In the genomic region with DNA sequence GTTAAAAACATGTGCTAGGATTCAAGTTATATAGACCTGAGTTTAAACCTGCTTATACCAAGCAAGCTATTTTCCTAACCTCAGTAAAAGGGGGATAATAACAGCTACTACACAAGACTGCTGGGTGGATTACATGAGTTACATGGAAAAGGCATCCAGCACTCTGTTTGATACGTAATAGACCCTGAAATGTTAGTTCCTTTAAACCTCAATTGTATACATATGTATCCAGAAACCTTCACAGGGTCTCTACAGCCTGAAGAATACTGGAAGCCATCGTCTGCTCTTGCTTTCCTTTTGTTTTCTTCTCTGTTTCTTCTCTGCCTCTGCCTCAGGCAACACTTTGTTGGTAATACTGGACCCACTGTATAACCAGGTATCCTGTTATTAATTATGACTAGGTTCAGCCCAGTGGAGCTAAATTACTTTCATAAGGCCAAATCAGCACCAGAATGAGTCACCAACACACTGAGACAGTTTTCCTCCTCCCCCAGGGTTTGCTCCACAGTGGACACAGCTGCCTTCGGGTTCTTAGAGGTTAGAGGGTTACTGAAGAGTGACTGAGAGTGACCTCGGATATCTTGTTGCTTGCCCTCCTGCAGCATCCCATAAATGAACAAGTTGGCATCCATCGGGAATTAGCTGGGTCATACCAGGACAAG, we compare ENCODE assay signal across 1 cellular context.
TF ChIP-seq lines count a peak whose summit lies in the region.

No MANE protein-coding gene starts in this region.

TF ChIP-seq in SK-N-SH treated with all-trans-retinoic acid at 6 μM for 48 hours, 23 proteins besides CTCF, POLR2A, EP300 and RAD21 (continued from another document):
- TF ChIP-seq, protein P1, sequence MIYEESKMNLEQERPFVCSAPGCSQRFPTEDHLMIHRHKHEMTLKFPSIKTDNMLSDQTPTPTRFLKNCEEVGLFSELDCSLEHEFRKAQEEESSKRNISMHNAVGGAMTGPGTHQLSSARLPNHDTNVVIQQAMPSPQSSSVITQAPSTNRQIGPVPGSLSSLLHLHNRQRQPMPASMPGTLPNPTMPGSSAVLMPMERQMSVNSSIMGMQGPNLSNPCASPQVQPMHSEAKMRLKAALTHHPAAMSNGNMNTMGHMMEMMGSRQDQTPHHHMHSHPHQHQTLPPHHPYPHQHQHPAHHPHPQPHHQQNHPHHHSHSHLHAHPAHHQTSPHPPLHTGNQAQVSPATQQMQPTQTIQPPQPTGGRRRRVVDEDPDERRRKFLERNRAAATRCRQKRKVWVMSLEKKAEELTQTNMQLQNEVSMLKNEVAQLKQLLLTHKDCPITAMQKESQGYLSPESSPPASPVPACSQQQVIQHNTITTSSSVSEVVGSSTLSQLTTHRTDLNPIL (CRISPR knock-in tag; IDR thresholded peaks at IDR 0.05; ENCODE audit: low read depth), result no peak
- TF ChIP-seq OSR1 (CRISPR knock-in tag; IDR thresholded peaks at IDR 0.05), result no peak
- TF ChIP-seq ZNF565 (CRISPR knock-in tag; conservative IDR thresholded peaks at IDR 0.05; ENCODE audit: low read depth), result no peak
- no peak for TF ChIP-seq ZNF8 (CRISPR knock-in tag; IDR thresholded peaks at IDR 0.05)
- TF ChIP-seq, protein P2, sequence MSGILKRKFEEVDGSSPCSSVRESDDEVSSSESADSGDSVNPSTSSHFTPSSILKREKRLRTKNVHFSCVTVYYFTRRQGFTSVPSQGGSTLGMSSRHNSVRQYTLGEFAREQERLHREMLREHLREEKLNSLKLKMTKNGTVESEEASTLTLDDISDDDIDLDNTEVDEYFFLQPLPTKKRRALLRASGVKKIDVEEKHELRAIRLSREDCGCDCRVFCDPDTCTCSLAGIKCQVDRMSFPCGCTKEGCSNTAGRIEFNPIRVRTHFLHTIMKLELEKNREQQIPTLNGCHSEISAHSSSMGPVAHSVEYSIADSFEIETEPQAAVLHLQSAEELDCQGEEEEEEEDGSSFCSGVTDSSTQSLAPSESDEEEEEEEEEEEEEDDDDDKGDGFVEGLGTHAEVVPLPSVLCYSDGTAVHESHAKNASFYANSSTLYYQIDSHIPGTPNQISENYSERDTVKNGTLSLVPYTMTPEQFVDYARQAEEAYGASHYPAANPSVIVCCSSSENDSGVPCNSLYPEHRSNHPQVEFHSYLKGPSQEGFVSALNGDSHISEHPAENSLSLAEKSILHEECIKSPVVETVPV (CRISPR knock-in tag; IDR thresholded peaks at IDR 0.05), result no peak
- TF ChIP-seq ZFP30 (CRISPR knock-in tag; IDR thresholded peaks at IDR 0.05), result no peak
- TF ChIP-seq ZC3H10 (CRISPR knock-in tag; IDR thresholded peaks at IDR 0.05), result no peak
- TF ChIP-seq SNAI2 (CRISPR knock-in tag; IDR thresholded peaks at IDR 0.05), result no peak
- TF ChIP-seq, protein P3, sequence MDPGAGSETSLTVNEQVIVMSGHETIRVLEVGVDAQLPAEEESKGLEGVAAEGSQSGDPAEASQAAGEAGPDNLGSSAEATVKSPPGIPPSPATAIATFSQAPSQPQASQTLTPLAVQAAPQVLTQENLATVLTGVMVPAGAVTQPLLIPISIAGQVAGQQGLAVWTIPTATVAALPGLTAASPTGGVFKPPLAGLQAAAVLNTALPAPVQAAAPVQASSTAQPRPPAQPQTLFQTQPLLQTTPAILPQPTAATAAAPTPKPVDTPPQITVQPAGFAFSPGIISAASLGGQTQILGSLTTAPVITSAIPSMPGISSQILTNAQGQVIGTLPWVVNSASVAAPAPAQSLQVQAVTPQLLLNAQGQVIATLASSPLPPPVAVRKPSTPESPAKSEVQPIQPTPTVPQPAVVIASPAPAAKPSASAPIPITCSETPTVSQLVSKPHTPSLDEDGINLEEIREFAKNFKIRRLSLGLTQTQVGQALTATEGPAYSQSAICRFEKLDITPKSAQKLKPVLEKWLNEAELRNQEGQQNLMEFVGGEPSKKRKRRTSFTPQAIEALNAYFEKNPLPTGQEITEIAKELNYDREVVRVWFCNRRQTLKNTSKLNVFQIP (CRISPR knock-in tag; IDR thresholded peaks at IDR 0.05; ENCODE audit: borderline replicate concordance, low read depth), result no peak
- TF ChIP-seq, protein P4, sequence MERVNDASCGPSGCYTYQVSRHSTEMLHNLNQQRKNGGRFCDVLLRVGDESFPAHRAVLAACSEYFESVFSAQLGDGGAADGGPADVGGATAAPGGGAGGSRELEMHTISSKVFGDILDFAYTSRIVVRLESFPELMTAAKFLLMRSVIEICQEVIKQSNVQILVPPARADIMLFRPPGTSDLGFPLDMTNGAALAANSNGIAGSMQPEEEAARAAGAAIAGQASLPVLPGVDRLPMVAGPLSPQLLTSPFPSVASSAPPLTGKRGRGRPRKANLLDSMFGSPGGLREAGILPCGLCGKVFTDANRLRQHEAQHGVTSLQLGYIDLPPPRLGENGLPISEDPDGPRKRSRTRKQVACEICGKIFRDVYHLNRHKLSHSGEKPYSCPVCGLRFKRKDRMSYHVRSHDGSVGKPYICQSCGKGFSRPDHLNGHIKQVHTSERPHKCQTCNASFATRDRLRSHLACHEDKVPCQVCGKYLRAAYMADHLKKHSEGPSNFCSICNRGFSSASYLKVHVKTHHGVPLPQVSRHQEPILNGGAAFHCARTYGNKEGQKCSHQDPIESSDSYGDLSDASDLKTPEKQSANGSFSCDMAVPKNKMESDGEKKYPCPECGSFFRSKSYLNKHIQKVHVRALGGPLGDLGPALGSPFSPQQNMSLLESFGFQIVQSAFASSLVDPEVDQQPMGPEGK (CRISPR knock-in tag; IDR thresholded peaks at IDR 0.05; ENCODE audit: borderline replicate concordance), result no peak
- TF ChIP-seq TOX (CRISPR knock-in tag; IDR thresholded peaks at IDR 0.05; ENCODE audit: borderline replicate concordance), result no peak
